Comparison of ENCODE assay signal across 9 cellular contexts in the genomic region with DNA sequence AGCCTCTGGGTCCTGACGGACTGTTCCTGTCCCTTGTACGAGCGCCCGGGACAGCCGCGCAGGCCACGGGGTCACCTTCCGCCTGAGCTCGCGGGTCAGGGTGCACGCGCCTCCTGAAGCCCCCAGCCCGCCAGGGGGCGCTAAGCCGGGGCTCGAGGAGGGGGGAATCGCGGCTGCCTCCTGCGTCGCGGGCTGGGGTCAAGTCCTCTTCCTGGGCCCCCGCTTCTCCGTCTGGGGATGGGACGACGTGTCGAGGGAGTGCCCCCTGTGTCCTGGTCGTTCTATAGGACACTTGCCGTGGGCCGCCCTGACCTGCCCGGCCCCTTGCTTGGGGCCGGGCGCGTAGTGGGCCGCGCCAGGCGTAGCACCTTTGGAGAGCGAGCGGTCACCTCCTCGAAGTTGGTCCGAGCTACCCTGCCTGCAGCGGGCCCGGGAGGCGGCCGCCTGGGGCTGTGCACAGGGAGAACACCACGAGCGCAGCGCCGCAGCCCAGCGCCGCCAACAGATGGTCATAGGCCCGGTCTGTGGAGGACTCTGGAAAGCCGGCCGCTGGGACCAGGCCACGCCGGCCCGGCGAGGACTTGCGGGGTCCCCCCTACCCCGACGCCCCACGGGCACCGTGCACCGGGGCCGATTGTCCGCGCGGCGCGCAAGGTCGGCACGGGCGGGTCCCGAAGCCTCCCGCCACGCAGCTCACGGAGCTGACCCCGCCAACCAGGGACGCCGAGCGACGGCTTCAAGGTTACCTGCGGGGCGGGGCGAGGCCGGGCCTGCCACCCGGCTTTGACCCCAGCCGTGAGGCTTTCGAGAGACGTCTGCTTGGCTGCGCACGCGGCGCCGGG. TPM values are rescaled to one million over a fixed set of nuclear protein-coding genes. Genes with fewer than 3 reads are reported as not detected.
DNase-seq lines count a peak whose midpoint lies in the region; ATAC-seq and TF ChIP-seq lines count a peak whose summit lies in the region.
"Had no signal": no experiment of that assay in that cellular context is flagged by ENCODE, and none has a peak within 500 bp of the region (broad histone marks: within the 10 kb centered on the region; RNA-seq: fewer than 3 reads in every experiment).

No MANE protein-coding gene starts in this region.

- H3K4me3 ChIP-seq in trophoblast cell (ENCODE audit: low read depth, low read length) (peak overlapping the region; percentile 68), tibial nerve (peak overlapping the region; percentile 44 to 68 (median 60))

- H3K9me3 ChIP-seq in trophoblast cell (ENCODE audit: insufficient read depth, low read depth, low read length) (peaks cover 8% of the 10 kb centered on the region), tibial nerve (no peaks in the 10 kb centered on the region)

- no peak overlapping the region for H2BK120ac ChIP-seq in trophoblast cell (ENCODE audit: insufficient read depth, low read length, poor library complexity)

- peak overlapping the region; percentile 45 for H3K14ac ChIP-seq in trophoblast cell (ENCODE audit: low read length)

- peak overlapping the region; percentile 6 for H3K4ac ChIP-seq in trophoblast cell (ENCODE audit: low read depth, low read length)

- no peaks in the 10 kb centered on the region for H3K36me3 Mint-ChIP-seq in IgD-negative memory B cell
- H3K36me3 Mint-ChIP-seq in activated naive CD4-positive, alpha-beta T cell treated with anti-CD3 and anti-CD28 coated beads, Interleukin-2, amount 10 ng/mL, durations not matched to agents 7 days and 5 days: no peaks in the 10 kb centered on the region

- CTCF ChIA-PET in activated naive CD4-positive, alpha-beta T cell treated with anti-CD3 and anti-CD28 coated beads, Interleukin-2, amount 10 ng/mL, durations not matched to agents 7 days and 5 days (lab: Charles Lee): interaction anchor here (0.7 to 7.3 kb wide), 24 partner anchors 9 to 1695 kb away, joined by 3 to 218 read pairs (median 6); no protein-coding TSS in a partner anchor

- peak overlapping the region; percentile 85 for H2AFZ ChIP-seq in trophoblast cell (ENCODE audit: insufficient read depth, low read length, poor library complexity)

- no peaks in the 10 kb centered on the region for H3K9me3 Mint-ChIP-seq in IgD-negative memory B cell
- H3K9me3 Mint-ChIP-seq in activated naive CD4-positive, alpha-beta T cell treated with anti-CD3 and anti-CD28 coated beads, Interleukin-2, amount 10 ng/mL, durations not matched to agents 7 days and 5 days: no peaks in the 10 kb centered on the region

- peaks cover 0 to 15% (median 10%) of the 10 kb centered on the region in 3 donors for H3K4me1 Mint-ChIP-seq in IgD-negative memory B cell
- peaks cover 22% of the 10 kb centered on the region for H3K4me1 Mint-ChIP-seq in activated naive CD4-positive, alpha-beta T cell treated with anti-CD3 and anti-CD28 coated beads, Interleukin-2, amount 10 ng/mL, durations not matched to agents 7 days and 5 days

- DNase-seq in EL (peak; percentile 62), SK-N-DZ (ENCODE audit: low spot score) (peak; percentile 73), Right ventricle myocardium superior (peak; percentile 87), trophoblast cell (peak; percentile 72 to 84), tibial nerve (ENCODE audit: low spot score in 2 of 2) (peak; percentile 44 to 56)
- DNase-seq in activated naive CD4-positive, alpha-beta T cell treated with anti-CD3 and anti-CD28 coated beads, Interleukin-2, amount 10 ng/mL, durations not matched to agents 7 days and 5 days: peak; percentile 83

- no peak overlapping the region for H3K9ac ChIP-seq in trophoblast cell (ENCODE audit: low read length)

- H3K4me1 ChIP-seq in trophoblast cell (ENCODE audit: control insufficient read depth in 1 of 2, insufficient read depth in 2 of 2, low read length in 2 of 2) (peaks cover 20 to 21% of the 10 kb centered on the region in 2 experiments), tibial nerve (peaks cover 0 to 53% (median 45%) of the 10 kb centered on the region in 4 donors)

- no peaks in the 10 kb centered on the region for H3K36me3 ChIP-seq in trophoblast cell (ENCODE audit: control insufficient read depth in 1 of 2, insufficient read depth in 2 of 2, low read length in 2 of 2)
- H3K36me3 ChIP-seq in tibial nerve: no peaks in the 10 kb centered on the region

- no peak overlapping the region for H3K27ac Mint-ChIP-seq in IgD-negative memory B cell
- H3K27ac Mint-ChIP-seq in activated naive CD4-positive, alpha-beta T cell treated with anti-CD3 and anti-CD28 coated beads, Interleukin-2, amount 10 ng/mL, durations not matched to agents 7 days and 5 days: no peak overlapping the region

- peak overlapping the region; percentile 80 for H4K8ac ChIP-seq in trophoblast cell (ENCODE audit: low read depth, low read length)

- peak; percentile 66 for ATAC-seq in Right ventricle myocardium superior (ENCODE audit: poor library complexity)
- no peak for ATAC-seq in GM19452 (IDR thresholded peaks at IDR 0.05; ENCODE audit: unreplicated experiment)

- H4K12ac ChIP-seq in trophoblast cell (ENCODE audit: low read depth, low read length): peak overlapping the region; percentile 52

- H3K27me3 ChIP-seq in trophoblast cell (ENCODE audit: insufficient read depth, low read length) (peaks cover 58% of the 10 kb centered on the region), tibial nerve (peaks cover 0 to 52% of the 10 kb centered on the region in 2 donors)

- whole genome bisulfite sequencing in trophoblast cell (ENCODE audit: extremely low coverage, insufficient coverage, insufficient read length): no CpG with 5 or more reads among the region's 94 CpGs
- WGBS in tibial nerve, 2 donors: 1% methylated on average over 30 to 60 of the region's 94 CpGs

- no peak overlapping the region for H2AK5ac ChIP-seq in trophoblast cell (ENCODE audit: low read length)

- no peak for TF ChIP-seq POLR2A in tibial nerve (IDR thresholded peaks at IDR 0.05)

- peak overlapping the region; percentile 67 for H3K18ac ChIP-seq in trophoblast cell (ENCODE audit: low read length)

- H3K23ac ChIP-seq in trophoblast cell (ENCODE audit: low read length): no peak overlapping the region

- peaks cover 2% of the 10 kb centered on the region for H3K79me2 ChIP-seq in trophoblast cell (ENCODE audit: control insufficient read depth, insufficient read depth, low read length, poor library complexity)

- H3K4me2 ChIP-seq in trophoblast cell (ENCODE audit: low read length): peak overlapping the region; percentile 81

- H2BK5ac ChIP-seq in trophoblast cell (ENCODE audit: low read depth, low read length, poor library complexity): no peak overlapping the region

- H3K79me1 ChIP-seq in trophoblast cell (ENCODE audit: low read length): peaks cover 9% of the 10 kb centered on the region

- peak overlapping the region; percentile 81 to 97 (median 93) for H3K4me3 Mint-ChIP-seq in IgD-negative memory B cell
- peak overlapping the region; percentile 66 for H3K4me3 Mint-ChIP-seq in activated naive CD4-positive, alpha-beta T cell treated with anti-CD3 and anti-CD28 coated beads, Interleukin-2, amount 10 ng/mL, durations not matched to agents 7 days and 5 days

- intact Hi-C loops in Right ventricle myocardium superior (cut with DNase I): no loop called here

- H3K27me3 Mint-ChIP-seq in IgD-negative memory B cell: peaks cover 39% of the 10 kb centered on the region
- H3K27me3 Mint-ChIP-seq in activated naive CD4-positive, alpha-beta T cell treated with anti-CD3 and anti-CD28 coated beads, Interleukin-2, amount 10 ng/mL, durations not matched to agents 7 days and 5 days: peaks cover 100% of the 10 kb centered on the region

- TF ChIP-seq EP300 in tibial nerve (IDR thresholded peaks at IDR 0.05): peak in 1 of 2 donors; percentile 43

- no peak overlapping the region for H2BK12ac ChIP-seq in trophoblast cell (ENCODE audit: low read length)

- TF ChIP-seq CTCF in tibial nerve (IDR thresholded peaks at IDR 0.05): peak; percentile 81 to 94 (median 81)

- peak overlapping the region; percentile 36 for H4K91ac ChIP-seq in trophoblast cell (ENCODE audit: low read depth, low read length)

- H3K27ac ChIP-seq in trophoblast cell (ENCODE audit: low read depth, low read length): no peak overlapping the region
- H3K27ac ChIP-seq in tibial nerve: peak overlapping the region in 1 of 4 donors; percentile 74

RNA-seq across cellular contexts. Expression of a gene that starts 2.7 kb away (rescaled TPM):
- polyA plus RNA-seq in IgD-negative memory B cell: not detected
- polyA plus RNA-seq in SK-N-DZ (2014; cell fraction: cytosol; rRNA removed): 0.47 and 0.64 TPM in 2 replicates
- polyA plus RNA-seq in SK-N-DZ (2014; cell fraction: nucleus; rRNA removed): 0.39 TPM in 1 of 2 replicates, not detected in the other
- total RNA-seq in Right ventricle myocardium superior (20.0 TPM), tibial nerve (10 to 100 TPM; 14.2 to 65.7 (median 27.5) TPM)
- 19.6 and 20.6 TPM in 2 replicates for polyA plus RNA-seq in trophoblast cell (2013)
- total RNA-seq: glomerular endothelial cell had no signal
